In genomic region chr13:20389696-20390525, GRCh38 we compare ENCODE assay signal across 24 cellular contexts.
A peak's percentile ranks its signal among the peaks of the same experiment; 100 is the strongest.
DNase-seq lines count a peak whose midpoint lies in the region; ATAC-seq, FAIRE-seq and TF ChIP-seq lines count a peak whose summit lies in the region.
"Had no signal": no experiment of that assay in that cellular context is flagged by ENCODE, and none has a peak within 500 bp of the region (broad histone marks: within the 10 kb centered on the region; RNA-seq: fewer than 3 reads in every experiment).

No MANE protein-coding gene starts in this region.

- no peak overlapping the region for H3K4me3 Mint-ChIP-seq in activated naive CD8-positive, alpha-beta T cell treated with anti-CD3 and anti-CD28 coated beads, Interleukin-2, amount 10 ng/mL, durations not matched to agents 7 days and 5 days
- no peak overlapping the region for H3K4me3 Mint-ChIP-seq in activated naive CD8-positive, alpha-beta T cell treated with anti-CD3 and anti-CD28 coated beads, Interleukin-2, amount 50 U/mL, for 24 hours
- no peak overlapping the region for H3K4me3 Mint-ChIP-seq in mesothelial cell of epicardium
- H3K4me3 Mint-ChIP-seq in stimulated activated effector memory CD8-positive, alpha-beta T cell treated with anti-CD3 and anti-CD28 coated beads, Interleukin-12 subunit alpha, Interleukin-12 subunit beta, amount 100 ng/mL, for 72 hours, result no peak overlapping the region
- H3K4me3 Mint-ChIP-seq: CD4-positive, CD25-positive, alpha-beta regulatory T cell had no signal

- FAIRE-seq in pancreas (lab: Jason Lieb, UNC), result no peak
- FAIRE-seq: A204.1, G401.6 had no signal

- no peak for TF ChIP-seq POLR2A in testis (IDR thresholded peaks at IDR 0.05)

- no peak overlapping the region for H3K4me3 ChIP-seq in choroid plexus epithelial cell (ENCODE audit: low read depth, low read length)
- H3K4me3 ChIP-seq in testis, result no peak overlapping the region
- no peak overlapping the region for H3K4me3 ChIP-seq in pancreas

- H3K4me1 Mint-ChIP-seq in activated naive CD8-positive, alpha-beta T cell treated with anti-CD3 and anti-CD28 coated beads, Interleukin-2, amount 10 ng/mL, durations not matched to agents 7 days and 5 days, result peaks cover 15% of the 10 kb centered on the region
- peaks cover 3% of the 10 kb centered on the region for H3K4me1 Mint-ChIP-seq in activated naive CD8-positive, alpha-beta T cell treated with anti-CD3 and anti-CD28 coated beads, Interleukin-2, amount 50 U/mL, for 24 hours
- peaks cover 26% of the 10 kb centered on the region for H3K4me1 Mint-ChIP-seq in mesothelial cell of epicardium
- H3K4me1 Mint-ChIP-seq in stimulated activated effector memory CD8-positive, alpha-beta T cell treated with anti-CD3 and anti-CD28 coated beads, Interleukin-12 subunit alpha, Interleukin-12 subunit beta, amount 100 ng/mL, for 72 hours, result peaks cover 11% of the 10 kb centered on the region

- ATAC-seq in activated naive CD8-positive, alpha-beta T cell treated with anti-CD3 and anti-CD28 coated beads, Interleukin-2, amount 10 ng/mL, durations not matched to agents 7 days and 5 days (ENCODE audit: low read depth), result no peak
- no peak for ATAC-seq in activated naive CD8-positive, alpha-beta T cell treated with anti-CD3 and anti-CD28 coated beads, Interleukin-2, amount 50 U/mL, for 24 hours
- no peak for ATAC-seq in stimulated activated effector memory CD8-positive, alpha-beta T cell treated with anti-CD3 and anti-CD28 coated beads, Interleukin-12 subunit alpha, Interleukin-12 subunit beta, amount 100 ng/mL, for 72 hours
- ATAC-seq in pancreas (no peak), GM18511 (IDR thresholded peaks at IDR 0.05; ENCODE audit: unreplicated experiment) (no peak)

- WGBS in testis, 2 donors, result 44 to 50% methylated on average over 11 to 13 of the region's 13 CpGs
- 78 to 85% methylated on average over 13 of the region's 13 CpGs for WGBS in pancreas, 2 donors

- no peaks in the 10 kb centered on the region for H3K9me3 Mint-ChIP-seq in activated naive CD8-positive, alpha-beta T cell treated with anti-CD3 and anti-CD28 coated beads, Interleukin-2, amount 10 ng/mL, durations not matched to agents 7 days and 5 days
- no peaks in the 10 kb centered on the region for H3K9me3 Mint-ChIP-seq in activated naive CD8-positive, alpha-beta T cell treated with anti-CD3 and anti-CD28 coated beads, Interleukin-2, amount 50 U/mL, for 24 hours
- H3K9me3 Mint-ChIP-seq in mesothelial cell of epicardium, result peaks cover 7% of the 10 kb centered on the region
- no peaks in the 10 kb centered on the region for H3K9me3 Mint-ChIP-seq in stimulated activated effector memory CD8-positive, alpha-beta T cell treated with anti-CD3 and anti-CD28 coated beads, Interleukin-12 subunit alpha, Interleukin-12 subunit beta, amount 100 ng/mL, for 72 hours

- no peak for TF ChIP-seq CTCF in choroid plexus epithelial cell (conservative IDR thresholded peaks at IDR 0.05; ENCODE audit: low read depth, low read length)
- no peak for TF ChIP-seq CTCF in mesothelial cell of epicardium (IDR thresholded peaks at IDR 0.05; ENCODE audit: unreplicated experiment)
- TF ChIP-seq CTCF in testis (IDR thresholded peaks at IDR 0.05), result no peak
- no peak for TF ChIP-seq CTCF in pancreas (IDR thresholded peaks at IDR 0.05)

- no peak for DNase-seq in activated naive CD8-positive, alpha-beta T cell treated with anti-CD3 and anti-CD28 coated beads, Interleukin-2, amount 10 ng/mL, durations not matched to agents 7 days and 5 days
- DNase-seq in activated naive CD8-positive, alpha-beta T cell treated with anti-CD3 and anti-CD28 coated beads, Interleukin-2, amount 50 U/mL, for 24 hours, result no peak
- DNase-seq in choroid plexus epithelial cell (ENCODE audit: low read depth) (peak; percentile 71), mesothelial cell of epicardium (ENCODE audit: low spot score in 2 of 2, unreplicated experiment in 2 of 2) (no peak), testis (no peak), pancreas (no peak)
- DNase-seq in stimulated activated effector memory CD8-positive, alpha-beta T cell treated with anti-CD3 and anti-CD28 coated beads, Interleukin-12 subunit alpha, Interleukin-12 subunit beta, amount 100 ng/mL, for 72 hours (ENCODE audit: low spot score in 2 of 2), result no peak
- DNase-seq: BE2C; CD4-positive, CD25-positive, alpha-beta regulatory T cell; COR-L47; DMS 273 treated with DMSO at 0.1 percent for 48 hours; DND-41; MV-4-11; NCI-H1417; NCI-H187; NCI-H226; NCI-H524; NCI-H82; OCI-M1; SIG-M5 had no signal

- H3K36me3 Mint-ChIP-seq in activated naive CD8-positive, alpha-beta T cell treated with anti-CD3 and anti-CD28 coated beads, Interleukin-2, amount 10 ng/mL, durations not matched to agents 7 days and 5 days, result peaks cover 5% of the 10 kb centered on the region
- no peaks in the 10 kb centered on the region for H3K36me3 Mint-ChIP-seq in activated naive CD8-positive, alpha-beta T cell treated with anti-CD3 and anti-CD28 coated beads, Interleukin-2, amount 50 U/mL, for 24 hours (ENCODE audit: low read depth)
- no peaks in the 10 kb centered on the region for H3K36me3 Mint-ChIP-seq in mesothelial cell of epicardium
- H3K36me3 Mint-ChIP-seq in stimulated activated effector memory CD8-positive, alpha-beta T cell treated with anti-CD3 and anti-CD28 coated beads, Interleukin-12 subunit alpha, Interleukin-12 subunit beta, amount 100 ng/mL, for 72 hours, result no peaks in the 10 kb centered on the region
- H3K36me3 Mint-ChIP-seq: CD4-positive, CD25-positive, alpha-beta regulatory T cell had no signal

- H3K27ac Mint-ChIP-seq in activated naive CD8-positive, alpha-beta T cell treated with anti-CD3 and anti-CD28 coated beads, Interleukin-2, amount 10 ng/mL, durations not matched to agents 7 days and 5 days, result peak overlapping the region; percentile 40
- no peak overlapping the region for H3K27ac Mint-ChIP-seq in activated naive CD8-positive, alpha-beta T cell treated with anti-CD3 and anti-CD28 coated beads, Interleukin-2, amount 50 U/mL, for 24 hours
- peak overlapping the region; percentile 96 for H3K27ac Mint-ChIP-seq in mesothelial cell of epicardium
- H3K27ac Mint-ChIP-seq in stimulated activated effector memory CD8-positive, alpha-beta T cell treated with anti-CD3 and anti-CD28 coated beads, Interleukin-12 subunit alpha, Interleukin-12 subunit beta, amount 100 ng/mL, for 72 hours, result peak overlapping the region; percentile 40

- H3K27me3 ChIP-seq in testis, result no peaks in the 10 kb centered on the region
- H3K27me3 ChIP-seq in pancreas, result no peaks in the 10 kb centered on the region
- H3K27me3 ChIP-seq: BE2C had no signal

- H3K9me3 ChIP-seq in testis (no peaks in the 10 kb centered on the region), pancreas (no peaks in the 10 kb centered on the region)

- H3K27me3 Mint-ChIP-seq in activated naive CD8-positive, alpha-beta T cell treated with anti-CD3 and anti-CD28 coated beads, Interleukin-2, amount 10 ng/mL, durations not matched to agents 7 days and 5 days, result no peaks in the 10 kb centered on the region
- no peaks in the 10 kb centered on the region for H3K27me3 Mint-ChIP-seq in activated naive CD8-positive, alpha-beta T cell treated with anti-CD3 and anti-CD28 coated beads, Interleukin-2, amount 50 U/mL, for 24 hours
- H3K27me3 Mint-ChIP-seq in mesothelial cell of epicardium (ENCODE audit: low read depth), result no peaks in the 10 kb centered on the region
- H3K27me3 Mint-ChIP-seq: CD4-positive, CD25-positive, alpha-beta regulatory T cell had no signal

- H3K27ac ChIP-seq in testis (no peak overlapping the region), pancreas (no peak overlapping the region)
- H3K27ac ChIP-seq: KMS-11 had no signal

- H3K36me3 ChIP-seq in testis (ENCODE audit: low read depth, missing control alignments) (no peaks in the 10 kb centered on the region), pancreas (no peaks in the 10 kb centered on the region)
- H3K36me3 ChIP-seq: BE2C had no signal

- POLR2A ChIA-PET in activated naive CD8-positive, alpha-beta T cell treated with anti-CD3 and anti-CD28 coated beads, Interleukin-2, amount 10 ng/mL, durations not matched to agents 7 days and 5 days (lab: Charles Lee), result no interaction called here

- H3K4me1 ChIP-seq in testis, result no peaks in the 10 kb centered on the region
- no peaks in the 10 kb centered on the region for H3K4me1 ChIP-seq in pancreas
- H3K4me1 ChIP-seq: BE2C had no signal

- intact Hi-C loops in testis (cut with DNase I; ENCODE audit: low total_unique reads), result no loop called here
- intact Hi-C loops in pancreas (cut with DNase I), result no loop called here
